In genomic region chr4:123478859-123479345, GRCh38 we compare ENCODE assay signal across 10 cellular contexts.
DNase-seq lines count a peak whose midpoint lies in the region; ATAC-seq and TF ChIP-seq lines count a peak whose summit lies in the region.
"Had no signal": no experiment of that assay in that cellular context is flagged by ENCODE, and none has a peak within 500 bp of the region (broad histone marks: within the 10 kb centered on the region; RNA-seq: fewer than 3 reads in every experiment).

No MANE protein-coding gene starts in this region.

- POLR2A ChIA-PET in activated naive CD8-positive, alpha-beta T cell treated with anti-CD3 and anti-CD28 coated beads, Interleukin-2, amount 10 ng/mL, durations not matched to agents 7 days and 5 days (lab: Charles Lee) = interaction anchor here (0.6 to 2.2 kb wide), 4 partner anchors 35 to 128 kb away, joined by 3 to 6 read pairs (median 3); partner anchors contain the start of gene SPRY1

- no peaks in the 10 kb centered on the region for H3K9me3 ChIP-seq in thyroid gland

- H3K4me1 ChIP-seq in thyroid gland = peaks cover 10 to 16% of the 10 kb centered on the region in 2 donors

- H3K4me3 Mint-ChIP-seq in activated CD4-positive, alpha-beta T cell treated with anti-CD3 and anti-CD28 coated beads, Interleukin-2, amount 10 ng/mL, durations not matched to agents 24 days and 14 days = peak overlapping the region; percentile 50
- H3K4me3 Mint-ChIP-seq in activated naive CD8-positive, alpha-beta T cell treated with anti-CD3 and anti-CD28 coated beads, Interleukin-2, amount 10 ng/mL, durations not matched to agents 7 days and 5 days = peak overlapping the region; percentile 65
- H3K4me3 Mint-ChIP-seq: CD4-positive, CD25-positive, alpha-beta regulatory T cell had no signal

- no peaks in the 10 kb centered on the region for H3K36me3 ChIP-seq in thyroid gland
- H3K36me3 ChIP-seq: WERI-Rb-1 had no signal

- H3K4me3 ChIP-seq in thyroid gland (replicated peaks in 1 of 3) = no peak overlapping the region

- WGBS in thyroid gland, 2 donors = 38 to 41% methylated on average over 6 of the region's 6 CpGs

- TF ChIP-seq CTCF in thyroid gland (IDR thresholded peaks at IDR 0.05) = no peak

- no peak for TF ChIP-seq POLR2A in thyroid gland (IDR thresholded peaks at IDR 0.05)

- ATAC-seq in activated naive CD8-positive, alpha-beta T cell treated with anti-CD3 and anti-CD28 coated beads, Interleukin-2, amount 10 ng/mL, durations not matched to agents 7 days and 5 days (ENCODE audit: low read depth) = no peak
- ATAC-seq in left colon = peak; percentile 78
- no peak for ATAC-seq in HG02759 (IDR thresholded peaks at IDR 0.05; ENCODE audit: unreplicated experiment)

- intact Hi-C loops in activated CD4-positive, alpha-beta T cell treated with anti-CD3 and anti-CD28 coated beads, Interleukin-2, amount 10 ng/mL, durations not matched to agents 24 days and 14 days (cut with micrococcal nuclease) = loop anchor here (1.0 kb wide), 1 partner anchor 35 kb away; no protein-coding TSS in a partner anchor
- intact Hi-C loops in left colon (cut with DNase I, micrococcal nuclease) (no loop called here), thyroid gland (cut with DNase I) (no loop called here)

- H3K27me3 ChIP-seq in thyroid gland = no peaks in the 10 kb centered on the region

- peak overlapping the region; percentile 65 for H3K27ac Mint-ChIP-seq in activated CD4-positive, alpha-beta T cell treated with anti-CD3 and anti-CD28 coated beads, Interleukin-2, amount 10 ng/mL, durations not matched to agents 24 days and 14 days
- H3K27ac Mint-ChIP-seq in activated naive CD8-positive, alpha-beta T cell treated with anti-CD3 and anti-CD28 coated beads, Interleukin-2, amount 10 ng/mL, durations not matched to agents 7 days and 5 days = peak overlapping the region; percentile 73
- H3K27ac Mint-ChIP-seq: CD4-positive, CD25-positive, alpha-beta regulatory T cell had no signal

- H3K27ac ChIP-seq in thyroid gland = peak overlapping the region; percentile 63 to 85 (median 67)
- H3K27ac ChIP-seq: WERI-Rb-1 had no signal

- no peaks in the 10 kb centered on the region for H3K36me3 Mint-ChIP-seq in activated CD4-positive, alpha-beta T cell treated with anti-CD3 and anti-CD28 coated beads, Interleukin-2, amount 10 ng/mL, durations not matched to agents 24 days and 14 days (ENCODE audit: low read depth)
- peaks cover 6% of the 10 kb centered on the region for H3K36me3 Mint-ChIP-seq in activated naive CD8-positive, alpha-beta T cell treated with anti-CD3 and anti-CD28 coated beads, Interleukin-2, amount 10 ng/mL, durations not matched to agents 7 days and 5 days
- H3K36me3 Mint-ChIP-seq: CD4-positive, CD25-positive, alpha-beta regulatory T cell had no signal

- no peaks in the 10 kb centered on the region for H3K27me3 Mint-ChIP-seq in activated CD4-positive, alpha-beta T cell treated with anti-CD3 and anti-CD28 coated beads, Interleukin-2, amount 10 ng/mL, durations not matched to agents 24 days and 14 days
- no peaks in the 10 kb centered on the region for H3K27me3 Mint-ChIP-seq in activated naive CD8-positive, alpha-beta T cell treated with anti-CD3 and anti-CD28 coated beads, Interleukin-2, amount 10 ng/mL, durations not matched to agents 7 days and 5 days

- peaks cover 9% of the 10 kb centered on the region for H3K9me3 Mint-ChIP-seq in activated CD4-positive, alpha-beta T cell treated with anti-CD3 and anti-CD28 coated beads, Interleukin-2, amount 10 ng/mL, durations not matched to agents 24 days and 14 days
- peaks cover 2% of the 10 kb centered on the region for H3K9me3 Mint-ChIP-seq in activated naive CD8-positive, alpha-beta T cell treated with anti-CD3 and anti-CD28 coated beads, Interleukin-2, amount 10 ng/mL, durations not matched to agents 7 days and 5 days

- DNase-seq in activated CD4-positive, alpha-beta T cell treated with anti-CD3 and anti-CD28 coated beads, Interleukin-2, amount 10 ng/mL, durations not matched to agents 24 days and 14 days = peak; percentile 61
- DNase-seq in activated CD4-positive, alpha-beta T cell treated with anti-CD3 and anti-CD28 coated beads for 4 hours = no peak
- peak; percentile 38 for DNase-seq in activated naive CD8-positive, alpha-beta T cell treated with anti-CD3 and anti-CD28 coated beads, Interleukin-2, amount 10 ng/mL, durations not matched to agents 7 days and 5 days
- peak in 1 of 2 donors; percentile 10 for DNase-seq in left colon
- peak; percentile 34 to 52 for DNase-seq in thyroid gland
- no peak for DNase-seq in T-helper 9 cell
- DNase-seq in NCI-H2081 treated with DMSO at 0.1 percent for 48 hours (lab: John Stamatoyannopoulos, UW) = no peak
- DNase-seq: CD4-positive, CD25-positive, alpha-beta regulatory T cell; WERI-Rb-1 had no signal

- peaks cover 45% of the 10 kb centered on the region for H3K4me1 Mint-ChIP-seq in activated CD4-positive, alpha-beta T cell treated with anti-CD3 and anti-CD28 coated beads, Interleukin-2, amount 10 ng/mL, durations not matched to agents 24 days and 14 days
- peaks cover 33% of the 10 kb centered on the region for H3K4me1 Mint-ChIP-seq in activated naive CD8-positive, alpha-beta T cell treated with anti-CD3 and anti-CD28 coated beads, Interleukin-2, amount 10 ng/mL, durations not matched to agents 7 days and 5 days

Comparison
In these comparisons a context has a peak if more than half of its experiments do, and no peak if none do; other contexts are left out.
1. DNase-seq: peak in activated CD4-positive, alpha-beta T cell treated with anti-CD3 and anti-CD28 coated beads, Interleukin-2, amount 10 ng/mL, durations not matched to agents 24 days and 14 days (single experiment), activated naive CD8-positive, alpha-beta T cell treated with anti-CD3 and anti-CD28 coated beads, Interleukin-2, amount 10 ng/mL, durations not matched to agents 7 days and 5 days (single experiment) and thyroid gland (2 of 2); none in activated CD4-positive, alpha-beta T cell treated with anti-CD3 and anti-CD28 coated beads for 4 hours (0 of 2), T-helper 9 cell (single experiment) and NCI-H2081 treated with DMSO at 0.1 percent for 48 hours (single experiment).